In the genomic region with DNA sequence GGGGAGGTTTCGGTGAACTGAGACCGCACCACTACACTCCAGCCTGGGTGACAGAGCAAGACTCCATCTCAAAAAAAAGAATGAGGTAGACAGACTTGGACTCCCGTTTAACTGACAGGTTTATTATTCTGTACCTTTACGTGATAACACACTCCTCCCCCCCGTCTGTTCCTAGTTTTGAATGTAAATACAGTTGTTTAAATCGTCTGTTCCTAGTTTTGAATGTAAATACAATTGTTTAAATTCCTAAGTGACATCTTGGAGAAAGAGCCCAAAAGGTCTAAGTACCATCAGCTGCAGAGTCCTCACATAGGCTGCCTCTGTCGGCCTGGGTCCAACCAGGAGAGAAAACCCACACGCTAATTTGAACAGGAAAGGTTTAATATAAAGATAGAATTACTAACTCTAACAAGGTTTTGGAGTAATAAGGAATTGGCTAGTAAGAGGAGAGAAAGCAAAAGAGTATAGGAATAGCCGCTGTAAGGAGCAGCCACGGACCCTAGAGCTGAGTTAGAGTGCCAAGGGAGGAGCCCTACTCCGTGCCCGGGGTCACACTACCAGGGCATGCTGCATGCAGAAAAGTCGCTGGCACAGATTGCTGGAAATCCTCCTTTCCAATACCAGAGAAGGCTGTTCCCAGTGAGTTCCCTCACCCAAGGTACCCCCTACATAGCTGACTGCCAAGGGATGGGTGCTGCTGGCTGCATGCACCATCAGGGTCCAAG, we compare ENCODE assay signal across 8 cellular contexts.
DNase-seq lines count a peak whose midpoint lies in the region; ATAC-seq and TF ChIP-seq lines count a peak whose summit lies in the region.

No MANE protein-coding gene starts in this region.

- H2BK15ac ChIP-seq in neuronal stem cell (ENCODE audit: low read length): no peak overlapping the region

- no peak overlapping the region for H3K18ac ChIP-seq in neuronal stem cell (ENCODE audit: low read length)

- TF ChIP-seq CTCF in osteocyte (IDR thresholded peaks at IDR 0.05) (no peak), breast epithelium (IDR thresholded peaks at IDR 0.05) (no peak)

- H3K23ac ChIP-seq in neuronal stem cell (ENCODE audit: low read depth, low read length, poor library complexity): no peak overlapping the region

- intact Hi-C loops in breast epithelium (cut with DNase I; ENCODE audit: low total_unique reads): no loop called here

- H3K9ac ChIP-seq in neuronal stem cell (ENCODE audit: low read depth, low read length, poor library complexity): no peak overlapping the region

- H3K4me2 ChIP-seq in neuronal stem cell (ENCODE audit: insufficient read depth, low read length, poor library complexity, severe bottlenecking): no peak overlapping the region

- H3K36me3 ChIP-seq in neuronal stem cell (replicated peaks in 1 of 2; ENCODE audit: control insufficient read depth in 2 of 2, insufficient read depth in 2 of 2, low read length in 2 of 2): no peaks in the 10 kb centered on the region
- no peaks in the 10 kb centered on the region for H3K36me3 ChIP-seq in breast epithelium

- H3K4ac ChIP-seq in neuronal stem cell (ENCODE audit: low read length): no peak overlapping the region

- no peak overlapping the region for H2AFZ ChIP-seq in neuronal stem cell (ENCODE audit: low read length)

- H3K27ac Mint-ChIP-seq in central memory CD8-positive, alpha-beta T cell (ENCODE audit: low read depth): no peak overlapping the region
- H3K27ac Mint-ChIP-seq in osteocyte (ENCODE audit: unreplicated experiment): peak overlapping the region; percentile 90

- H3K79me1 ChIP-seq in neuronal stem cell (ENCODE audit: low read depth, low read length): no peaks in the 10 kb centered on the region

- H3K4me1 Mint-ChIP-seq in central memory CD8-positive, alpha-beta T cell: peaks cover 53% of the 10 kb centered on the region
- peaks cover 73% of the 10 kb centered on the region for H3K4me1 Mint-ChIP-seq in osteocyte (ENCODE audit: unreplicated experiment)

- peaks cover 10 to 18% of the 10 kb centered on the region in 2 donors for H3K4me1 ChIP-seq in neuronal stem cell (ENCODE audit: control insufficient read depth in 2 of 2, insufficient read depth in 1 of 2, low read depth in 1 of 2, low read length in 2 of 2)
- peaks cover 4 to 15% of the 10 kb centered on the region in 2 donors for H3K4me1 ChIP-seq in breast epithelium

- DNase-seq in central memory CD8-positive, alpha-beta T cell (ENCODE audit: low spot score in 2 of 2): no peak
- DNase-seq in osteocyte (ENCODE audit: extremely low spot score, unreplicated experiment) (no peak), GM03348 (ENCODE audit: low spot score) (no peak), neuronal stem cell (ENCODE audit: low spot score) (no peak), breast epithelium (ENCODE audit: low spot score in 2 of 2) (no peak)

- no peak overlapping the region for H3K14ac ChIP-seq in neuronal stem cell (ENCODE audit: low read length)

- H3K4me3 ChIP-seq in neuronal stem cell (ENCODE audit: low read length in 2 of 2): no peak overlapping the region
- no peak overlapping the region for H3K4me3 ChIP-seq in breast epithelium

- no peak overlapping the region for H2BK120ac ChIP-seq in neuronal stem cell (ENCODE audit: low read depth, low read length)

- H2AK5ac ChIP-seq in neuronal stem cell (ENCODE audit: low read depth, low read length): no peak overlapping the region

- TF ChIP-seq POLR2A in breast epithelium (IDR thresholded peaks at IDR 0.05): no peak

- no peaks in the 10 kb centered on the region for H3K27me3 ChIP-seq in neuronal stem cell (ENCODE audit: control insufficient read depth in 3 of 3, insufficient read depth in 3 of 3, low read depth in 1 of 3, low read length in 3 of 3)
- no peaks in the 10 kb centered on the region for H3K27me3 ChIP-seq in breast epithelium

- no peak overlapping the region for H2BK12ac ChIP-seq in neuronal stem cell (ENCODE audit: low read length)

- H3K27ac ChIP-seq in neuronal stem cell (replicated peaks; ENCODE audit: low read length) (no peak overlapping the region), breast epithelium (no peak overlapping the region)

- H3K9me3 ChIP-seq in neuronal stem cell (replicated peaks in 1 of 2; ENCODE audit: control insufficient read depth in 2 of 2, insufficient read depth in 1 of 2, low read depth in 1 of 2, low read length in 2 of 2): no peaks in the 10 kb centered on the region
- H3K9me3 ChIP-seq in breast epithelium: no peaks in the 10 kb centered on the region

- peaks cover 6% of the 10 kb centered on the region for H3K36me3 Mint-ChIP-seq in central memory CD8-positive, alpha-beta T cell (ENCODE audit: insufficient read depth)
- H3K36me3 Mint-ChIP-seq in osteocyte (ENCODE audit: unreplicated experiment): no peaks in the 10 kb centered on the region

- no peak overlapping the region for H4K8ac ChIP-seq in neuronal stem cell (ENCODE audit: low read depth, low read length)

- H3K9me3 Mint-ChIP-seq in central memory CD8-positive, alpha-beta T cell: no peaks in the 10 kb centered on the region
- H3K9me3 Mint-ChIP-seq in osteocyte (ENCODE audit: unreplicated experiment): no peaks in the 10 kb centered on the region

- no CpG with 5 or more reads among the region's 13 CpGs for WGBS in neuronal stem cell (ENCODE audit: extremely low coverage in 2 of 2, insufficient read length in 2 of 2, insufficient replicate concordance in 1 of 2), 2 donors

- no peak overlapping the region for H4K91ac ChIP-seq in neuronal stem cell (ENCODE audit: low read depth, low read length, poor library complexity)

- H3K27me3 Mint-ChIP-seq in central memory CD8-positive, alpha-beta T cell: no peaks in the 10 kb centered on the region
- no peaks in the 10 kb centered on the region for H3K27me3 Mint-ChIP-seq in osteocyte (ENCODE audit: unreplicated experiment)

- no peak overlapping the region for H2BK5ac ChIP-seq in neuronal stem cell (ENCODE audit: low read length)

- no peak overlapping the region for H3K4me3 Mint-ChIP-seq in central memory CD8-positive, alpha-beta T cell
- no peak overlapping the region for H3K4me3 Mint-ChIP-seq in osteocyte (ENCODE audit: unreplicated experiment)

- ATAC-seq in GM18909 (IDR thresholded peaks at IDR 0.05; ENCODE audit: poor library complexity, unreplicated experiment): peak; percentile 8
- peak; percentile 5 for ATAC-seq in HG02938 (IDR thresholded peaks at IDR 0.05; ENCODE audit: unreplicated experiment)
- peak; percentile 10 for ATAC-seq in central memory CD8-positive, alpha-beta T cell (replicated peaks; ENCODE audit: extremely low read depth, poor library complexity, severe bottlenecking)
- ATAC-seq in GM18519 (IDR thresholded peaks at IDR 0.05; ENCODE audit: low FRiP score, unreplicated experiment): no peak
